Comparison of ENCODE assay signal across 1 cellular context in genomic region chr6:26053929-26054658, GRCh38.
TF ChIP-seq lines count a peak whose summit lies in the region.

No MANE protein-coding gene starts in this region.

TF ChIP-seq in HCT116, 20 proteins besides CTCF, POLR2A, EP300 and RAD21 (continued from another document):
- no peak for TF ChIP-seq REST (IDR thresholded peaks at IDR 0.05; ENCODE audit: low read depth)
- TF ChIP-seq JUND (IDR thresholded peaks at IDR 0.05) = no peak
- TF ChIP-seq EZH2phosphoT487 (IDR thresholded peaks at IDR 0.05; ENCODE audit: borderline replicate concordance) = no peak
- no peak for TF ChIP-seq ELF1 (IDR thresholded peaks at IDR 0.05; ENCODE audit: borderline replicate concordance, low read depth)
- TF ChIP-seq TCF7L2 (IDR thresholded peaks at IDR 0.05; ENCODE audit: borderline replicate concordance, extremely low read depth, insufficient read depth, insufficient read length) = no peak
- no peak for TF ChIP-seq ZFX (IDR thresholded peaks at IDR 0.05)
- TF ChIP-seq ZNF274 (IDR thresholded peaks at IDR 0.05; ENCODE audit: low read depth, low read length) = no peak
- TF ChIP-seq POLR2AphosphoS5 (IDR thresholded peaks at IDR 0.05; ENCODE audit: low read depth, low read length) = no peak
- TF ChIP-seq SIN3A (IDR thresholded peaks at IDR 0.05; ENCODE audit: low read depth) = no peak
- no peak for TF ChIP-seq MAX (IDR thresholded peaks at IDR 0.05)
- TF ChIP-seq FOSL1 (IDR thresholded peaks at IDR 0.05; ENCODE audit: low read depth) = no peak
- no peak for TF ChIP-seq CBX3 (IDR thresholded peaks at IDR 0.05; ENCODE audit: low read depth)
- no peak for TF ChIP-seq ZBTB33 (IDR thresholded peaks at IDR 0.05; ENCODE audit: extremely low read depth, insufficient replicate concordance, low read length)
